In the genomic region with DNA sequence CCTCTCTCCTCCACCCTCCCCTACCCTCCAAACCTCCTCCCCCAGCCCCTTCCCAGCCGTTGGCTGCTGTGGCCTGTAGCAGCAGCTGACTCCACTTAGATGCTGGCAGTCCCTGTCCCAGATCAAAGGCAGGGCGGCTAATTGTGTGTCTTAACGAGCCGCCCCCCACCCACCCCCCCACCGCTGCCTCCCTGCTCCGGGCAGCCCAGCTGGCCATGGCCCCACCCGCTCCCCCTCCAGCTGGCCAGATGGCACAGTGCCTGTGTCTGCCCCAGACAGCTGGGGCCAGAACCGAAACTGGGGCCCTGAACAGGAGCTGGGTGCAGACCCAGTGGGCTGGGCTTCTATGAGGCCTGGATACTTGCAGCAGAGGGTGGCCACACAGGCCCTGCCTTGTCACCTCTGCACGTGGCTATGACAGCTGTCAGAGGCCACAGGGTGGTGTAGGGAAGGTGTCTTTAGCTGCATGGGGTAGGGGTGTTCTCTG, we compare ENCODE assay signal across 11 cellular contexts. TPM values are rescaled to one million over a fixed set of nuclear protein-coding genes. Genes with fewer than 3 reads are reported as not detected.
A peak's percentile ranks its signal among the peaks of the same experiment; 100 is the strongest.
DNase-seq lines count a peak whose midpoint lies in the region; ATAC-seq and TF ChIP-seq lines count a peak whose summit lies in the region.
"Had no signal": no experiment of that assay in that cellular context is flagged by ENCODE, and none has a peak within 500 bp of the region (broad histone marks: within the 10 kb centered on the region; RNA-seq: fewer than 3 reads in every experiment).

No MANE protein-coding gene starts in this region.

- H3K27me3 ChIP-seq in neural progenitor cell: peaks cover 100% of the 10 kb centered on the region
- H3K27me3 ChIP-seq: foreskin keratinocyte, pancreas had no signal

- H3K4me1 ChIP-seq in neural progenitor cell: no peaks in the 10 kb centered on the region
- H3K4me1 ChIP-seq: pancreas had no signal

- no peak overlapping the region for H3K27ac Mint-ChIP-seq in neural progenitor cell

- H3K9me3 Mint-ChIP-seq in neural progenitor cell: peaks cover 3% of the 10 kb centered on the region

- no peak for TF ChIP-seq CTCF in neural progenitor cell (IDR thresholded peaks at IDR 0.05)

- H3K27ac ChIP-seq in neural progenitor cell: no peak overlapping the region
- H3K27ac ChIP-seq: foreskin keratinocyte, pancreas had no signal

- DNase-seq in NCI-H82 treated with DMSO at 0.1 percent for 48 hours (lab: John Stamatoyannopoulos, UW; ENCODE audit: unreplicated experiment) (peak; percentile 86), neural progenitor cell (ENCODE audit: low spot score) (peak; percentile 45), NCI-H345 (lab: John Stamatoyannopoulos, UW) (no peak), OCI-M2 (lab: John Stamatoyannopoulos, UW; ENCODE audit: unreplicated experiment) (no peak)
- DNase-seq: stimulated activated naive CD4-positive, alpha-beta T cell treated with Interleukin-2 at 50 U/mL for 16 hours had no signal

- H3K4me2 ChIP-seq in neural progenitor cell: no peak overlapping the region

- no peak overlapping the region for H3K4me3 ChIP-seq in neural progenitor cell
- H3K4me3 ChIP-seq: pancreas had no signal

- no peaks in the 10 kb centered on the region for H3K79me2 ChIP-seq in neural progenitor cell (ENCODE audit: low read depth)

- H3K36me3 Mint-ChIP-seq in neural progenitor cell: no peaks in the 10 kb centered on the region

- H3K4me1 Mint-ChIP-seq in neural progenitor cell: peaks cover 18% of the 10 kb centered on the region

- H3K9me3 ChIP-seq in neural progenitor cell (ENCODE audit: low read depth): no peaks in the 10 kb centered on the region
- H3K9me3 ChIP-seq: pancreas had no signal

- ATAC-seq in GM18868 (IDR thresholded peaks at IDR 0.05; ENCODE audit: unreplicated experiment) (peak; percentile 13), HG02798 (IDR thresholded peaks at IDR 0.05; ENCODE audit: poor library complexity, unreplicated experiment) (peak; percentile 40), HG03135 (IDR thresholded peaks at IDR 0.05; ENCODE audit: unreplicated experiment) (no peak), GM21367 (IDR thresholded peaks at IDR 0.05; ENCODE audit: unreplicated experiment) (no peak)
- ATAC-seq: foreskin keratinocyte, pancreas had no signal

- no peak overlapping the region for H3K9ac ChIP-seq in neural progenitor cell

- no peaks in the 10 kb centered on the region for H3K36me3 ChIP-seq in neural progenitor cell
- H3K36me3 ChIP-seq: pancreas had no signal

- H3K27me3 Mint-ChIP-seq in neural progenitor cell (ENCODE audit: insufficient read depth, low read depth): peaks cover 72% of the 10 kb centered on the region

- H2AFZ ChIP-seq in neural progenitor cell (replicated peaks): no peak overlapping the region

- H3K4me3 Mint-ChIP-seq in neural progenitor cell: no peak overlapping the region

- H3F3A ChIP-seq in neural progenitor cell (ENCODE audit: low read depth): no peaks in the 10 kb centered on the region

- peaks cover 22% of the 10 kb centered on the region for H4K20me1 ChIP-seq in neural progenitor cell (ENCODE audit: low read depth)

RNA-seq across cellular contexts. Expression of a gene that starts 5.9 kb away (rescaled TPM):
- not detected in 2 replicates for total RNA-seq in neural progenitor cell (ENCODE audit: low replicate concordance)

RNA-seq across cellular contexts. Expression of a gene that starts 26.9 kb away (rescaled TPM):
- not detected in 2 replicates for total RNA-seq in neural progenitor cell (ENCODE audit: low replicate concordance)
- total RNA-seq: foreskin keratinocyte had no signal

RNA-seq across cellular contexts. Expression of a gene that starts 54.9 kb away (rescaled TPM):
- total RNA-seq in neural progenitor cell (ENCODE audit: low replicate concordance): not detected in 2 replicates
- total RNA-seq: foreskin keratinocyte, pancreas had no signal

Comparison
In these comparisons a context has a peak if more than half of its experiments do, and no peak if none do; other contexts are left out.
1. ATAC-seq: peak in GM18868 (single experiment) and HG02798 (single experiment); none in HG03135 (single experiment) and GM21367 (single experiment).
2. DNase-seq: peak in NCI-H82 treated with DMSO at 0.1 percent for 48 hours (single experiment) and neural progenitor cell (single experiment); none in NCI-H345 (single experiment) and OCI-M2 (single experiment).